Comparison of ENCODE assay signal across 9 cellular contexts in the genomic region with DNA sequence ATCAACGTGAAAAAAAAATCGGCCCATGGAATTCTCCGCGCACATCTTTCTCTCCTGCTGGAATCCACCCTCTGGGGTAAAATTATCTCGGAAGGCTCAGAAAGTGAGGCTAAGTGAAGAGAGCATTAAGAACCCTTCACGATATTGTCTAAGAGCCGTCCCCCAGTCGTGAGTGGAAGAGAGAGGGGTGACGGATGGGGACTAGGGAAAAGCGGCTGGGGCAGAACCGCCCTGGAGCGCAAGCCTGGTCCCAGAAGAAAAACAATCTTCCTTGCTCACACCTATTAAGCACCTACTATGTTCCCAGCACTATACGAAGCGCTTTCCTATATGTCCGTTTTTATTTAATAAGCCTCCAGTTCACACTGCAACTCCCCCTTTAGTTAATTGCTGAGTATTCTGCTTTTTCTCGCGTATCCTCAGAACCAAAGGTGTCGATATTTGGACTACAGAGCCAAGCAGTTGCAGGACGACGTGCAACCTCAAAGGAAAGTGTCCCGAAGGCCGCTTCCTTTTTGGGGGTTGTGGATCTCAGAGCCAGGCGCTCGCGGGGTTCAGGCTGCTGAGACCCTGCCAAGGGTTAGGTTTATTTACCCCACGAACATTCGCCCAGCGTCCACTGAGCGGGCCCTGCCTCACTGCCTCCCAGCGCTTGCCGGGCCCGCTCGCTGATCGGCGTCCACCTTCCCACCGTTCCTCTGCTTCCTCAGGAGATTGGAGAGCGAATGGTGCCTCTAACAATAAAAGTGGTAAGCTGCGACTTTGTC. TPM values are rescaled to one million over a fixed set of nuclear protein-coding genes. Genes with fewer than 3 reads are reported as not detected.
DNase-seq lines count a peak whose midpoint lies in the region; ATAC-seq, FAIRE-seq and TF ChIP-seq lines count a peak whose summit lies in the region.
"Had no signal": no experiment of that assay in that cellular context is flagged by ENCODE, and none has a peak within 500 bp of the region (broad histone marks: within the 10 kb centered on the region; RNA-seq: fewer than 3 reads in every experiment).

No MANE protein-coding gene starts in this region.

- H3K36me3 ChIP-seq in bronchial epithelial cell (ENCODE audit: control insufficient read depth, insufficient read depth, low read length) (no peaks in the 10 kb centered on the region), lung (ENCODE audit: control insufficient read depth in 2 of 2, insufficient read depth in 2 of 2, low read length in 2 of 2) (no peaks in the 10 kb centered on the region)

- H3K9me3 ChIP-seq in lung (ENCODE audit: control insufficient read depth in 2 of 2, insufficient read depth in 1 of 2, low read length in 1 of 2), result peaks cover 0 to 2% of the 10 kb centered on the region in 2 donors

- H3K4me3 ChIP-seq in bronchial epithelial cell (ENCODE audit: low read depth, low read length) (peak overlapping the region; percentile 31), lung (no peak overlapping the region)

- peaks cover 17% of the 10 kb centered on the region for H3K4me1 Mint-ChIP-seq in activated T-cell treated with anti-CD3 and anti-CD28 coated beads, Interleukin-2, amount 50 U/mL, for 24 hours (ENCODE audit: low read depth)
- H3K4me1 Mint-ChIP-seq in type B pancreatic cell (ENCODE audit: unreplicated experiment), result peaks cover 16% of the 10 kb centered on the region

- no peak overlapping the region for H3K27ac Mint-ChIP-seq in activated T-cell treated with anti-CD3 and anti-CD28 coated beads, Interleukin-2, amount 50 U/mL, for 24 hours
- no peak overlapping the region for H3K27ac Mint-ChIP-seq in type B pancreatic cell

- no peak for TF ChIP-seq CTCF in bronchial epithelial cell (IDR thresholded peaks at IDR 0.05; ENCODE audit: insufficient read depth, low read length, severe bottlenecking)
- no peak for TF ChIP-seq CTCF in lung (IDR thresholded peaks at IDR 0.05; ENCODE audit: control extremely low read depth, extremely low read depth)
- no peak for TF ChIP-seq CTCF in type B pancreatic cell (conservative IDR thresholded peaks at IDR 0.05)

- DNase-seq in activated T-cell treated with anti-CD3 and anti-CD28 coated beads, Interleukin-2, amount 50 U/mL, for 24 hours, result peak; percentile 38
- DNase-seq in activated T-cell treated with anti-CD3 and anti-CD28 coated beads for 4 hours (no peak), bronchial epithelial cell (ENCODE audit: low read depth) (no peak), lung (ENCODE audit: low spot score) (no peak), type B pancreatic cell (ENCODE audit: extremely low spot score, unreplicated experiment) (no peak), GOT3 (lab: John Stamatoyannopoulos, UW) (no peak)
- DNase-seq: DND-41 had no signal

- H3K36me3 Mint-ChIP-seq in activated T-cell treated with anti-CD3 and anti-CD28 coated beads, Interleukin-2, amount 50 U/mL, for 24 hours (ENCODE audit: low read depth), result peaks cover under 1% of the 10 kb centered on the region
- no peaks in the 10 kb centered on the region for H3K36me3 Mint-ChIP-seq in type B pancreatic cell

- H3K27me3 ChIP-seq in bronchial epithelial cell (ENCODE audit: control insufficient read depth, insufficient read depth, low read length) (peaks cover 2% of the 10 kb centered on the region), lung (ENCODE audit: control insufficient read depth, insufficient read depth) (no peaks in the 10 kb centered on the region)

- no peak overlapping the region for H3K27ac ChIP-seq in lung (ENCODE audit: low read depth in 1 of 2, low read length in 1 of 2)

- H3K27me3 Mint-ChIP-seq in activated T-cell treated with anti-CD3 and anti-CD28 coated beads, Interleukin-2, amount 50 U/mL, for 24 hours, result peaks cover 50% of the 10 kb centered on the region
- H3K27me3 Mint-ChIP-seq in type B pancreatic cell, result peaks cover 42% of the 10 kb centered on the region

- FAIRE-seq in bronchial epithelial cell (lab: Jason Lieb, UNC), result no peak

- peak overlapping the region; percentile 79 for H3K4me3 Mint-ChIP-seq in activated T-cell treated with anti-CD3 and anti-CD28 coated beads, Interleukin-2, amount 50 U/mL, for 24 hours
- peak overlapping the region; percentile 84 for H3K4me3 Mint-ChIP-seq in type B pancreatic cell

- ATAC-seq in lung (ENCODE audit: insufficient read depth, low FRiP score) (peak; percentile 27), GM19351 (IDR thresholded peaks at IDR 0.05; ENCODE audit: unreplicated experiment) (no peak), GM19463 (IDR thresholded peaks at IDR 0.05; ENCODE audit: unreplicated experiment) (no peak)

- WGBS in lung, 2 donors, result 9 to 17% methylated on average over 38 of the region's 38 CpGs

- peaks cover 0 to 5% of the 10 kb centered on the region in 2 donors for H3K4me1 ChIP-seq in lung (ENCODE audit: control insufficient read depth in 2 of 2, insufficient read depth in 2 of 2, low read length in 2 of 2)

- no peaks in the 10 kb centered on the region for H3K9me3 Mint-ChIP-seq in activated T-cell treated with anti-CD3 and anti-CD28 coated beads, Interleukin-2, amount 50 U/mL, for 24 hours
- no peaks in the 10 kb centered on the region for H3K9me3 Mint-ChIP-seq in type B pancreatic cell

RNA-seq across cellular contexts. Expression of a gene that starts 0.9 kb away (rescaled TPM):
- total RNA-seq in bronchial epithelial cell (0.13 and 0.53 TPM in 2 replicates), lung (under 1 TPM; 0.26 to 0.46 TPM), type B pancreatic cell (ENCODE audit: low replicate concordance) (1.3 and 1.7 TPM in 2 replicates)
- under 1 TPM; 0.17 to 0.87 TPM for polyA plus RNA-seq in lung

RNA-seq across cellular contexts. Expression of a gene that starts 22.2 kb away (rescaled TPM):
- total RNA-seq in bronchial epithelial cell, result 31.7 and 35.8 TPM in 2 replicates
- total RNA-seq in lung, result 10 to 100 TPM; 35.1 to 41.3 TPM
- 10 to 100 TPM in 1 of 2 donors, 1 to 10 TPM in 1; 5.7 to 10.5 TPM for polyA plus RNA-seq in lung
- 47.4 and 61.2 TPM in 2 replicates for total RNA-seq in type B pancreatic cell (ENCODE audit: low replicate concordance)

RNA-seq across cellular contexts. Expression of a gene that starts 23.1 kb away (rescaled TPM):
- 18.7 and 53.4 TPM in 2 replicates for total RNA-seq in bronchial epithelial cell
- total RNA-seq in lung, result 10 to 100 TPM; 45.0 to 46.9 TPM
- 100 to 1,000 TPM in 1 of 2 donors, 10 to 100 TPM in 1; 57.2 to 122 TPM for polyA plus RNA-seq in lung
- 47.2 and 56.1 TPM in 2 replicates for total RNA-seq in type B pancreatic cell (ENCODE audit: low replicate concordance)
